Comparison of ENCODE assay signal across 20 cellular contexts in the genomic region with DNA sequence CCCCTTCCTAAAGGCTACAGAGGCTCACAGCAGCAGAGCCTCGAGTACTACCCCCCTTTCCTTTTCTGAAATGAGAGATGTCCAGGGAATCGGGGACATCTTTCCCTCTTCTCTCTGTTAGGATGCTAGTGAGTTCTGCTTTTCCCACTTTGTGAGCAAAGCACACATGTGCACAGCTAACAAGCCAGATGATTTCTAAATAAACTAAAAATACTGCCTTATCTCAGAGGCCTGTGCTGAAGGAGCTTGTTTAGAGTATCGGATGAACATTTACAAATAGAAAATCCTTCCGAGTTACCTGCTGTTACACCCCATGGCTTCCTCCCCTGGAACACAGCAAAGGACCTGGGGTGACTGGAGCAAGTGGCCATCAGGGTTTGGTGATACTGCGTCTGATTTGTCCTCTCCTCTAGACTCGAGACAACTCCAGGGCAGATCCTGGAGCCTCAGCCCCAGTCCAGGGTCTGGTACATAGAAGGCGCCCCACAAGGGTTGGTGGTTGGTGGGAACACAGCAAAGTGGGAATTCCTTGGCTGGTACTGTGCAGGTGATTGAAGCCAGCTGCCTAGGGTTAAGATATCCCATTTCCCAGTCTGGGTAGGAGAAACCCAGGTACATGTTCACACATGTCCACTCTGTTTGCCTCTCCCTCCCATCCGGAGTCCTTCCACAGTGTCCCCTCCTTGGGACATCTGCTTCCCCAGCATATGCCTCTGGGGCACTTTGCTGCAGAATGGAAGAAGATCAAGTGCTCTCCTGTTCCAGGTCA.
DNase-seq lines count a peak whose midpoint lies in the region; ATAC-seq and TF ChIP-seq lines count a peak whose summit lies in the region.
"Had no signal": no experiment of that assay in that cellular context is flagged by ENCODE, and none has a peak within 500 bp of the region (broad histone marks: within the 10 kb centered on the region; RNA-seq: fewer than 3 reads in every experiment).

No MANE protein-coding gene starts in this region.

- H3K9me3 ChIP-seq in gastrocnemius medialis: no peaks in the 10 kb centered on the region
- H3K9me3 ChIP-seq: vagina had no signal

- H3K27ac ChIP-seq in foreskin keratinocyte: no peak overlapping the region
- H3K27ac ChIP-seq in gastrocnemius medialis: peak overlapping the region; percentile 94 to 99 (median 98)
- H3K27ac ChIP-seq: epithelial cell of prostate, hepatocyte, vagina had no signal

- no peaks in the 10 kb centered on the region for H3K36me3 ChIP-seq in gastrocnemius medialis
- H3K36me3 ChIP-seq: vagina had no signal

- TF ChIP-seq CTCF in foreskin keratinocyte (conservative IDR thresholded peaks at IDR 0.05) (no peak), gastrocnemius medialis (IDR thresholded peaks at IDR 0.05 in 4 of 5, conservative IDR thresholded peaks at IDR 0.05 in 1 of 5) (no peak)

- no peaks in the 10 kb centered on the region for H3K4me1 ChIP-seq in foreskin keratinocyte
- H3K4me1 ChIP-seq in gastrocnemius medialis: peaks cover 70 to 76% of the 10 kb centered on the region in 2 donors
- H3K4me1 ChIP-seq: vagina had no signal

- H3K4me3 ChIP-seq in gastrocnemius medialis: peak overlapping the region; percentile 15 to 31 (median 17)
- H3K4me3 ChIP-seq: GM23338, hepatocyte had no signal

- in situ Hi-C loops in gastrocnemius medialis (cut with MboI; ENCODE audit: low sequenced_read_pairs in 4 of 4): no loop called here

- ATAC-seq in foreskin keratinocyte: peak; percentile 20
- ATAC-seq in gastrocnemius medialis: peak; percentile 63 to 71
- ATAC-seq in HG03469 (IDR thresholded peaks at IDR 0.05; ENCODE audit: unreplicated experiment): no peak

- intact Hi-C loops in gastrocnemius medialis (cut with DNase I; ENCODE audit: low total_unique reads): loop anchor here (5.0 to 10.0 kb wide), 2 partner anchors 871 to 963 kb away; no protein-coding TSS in a partner anchor

- DNase-seq in NCI-H146 (lab: John Stamatoyannopoulos, UW) (peak; percentile 71), NCI-H146 treated with DMSO at 0.1 percent for 48 hours (lab: John Stamatoyannopoulos, UW; ENCODE audit: unreplicated experiment) (no peak), NCI-H2196 (lab: John Stamatoyannopoulos, UW; ENCODE audit: unreplicated experiment) (peak; percentile 62), foreskin keratinocyte (no peak), gastrocnemius medialis (peak; percentile 58 to 68), NCI-H82 treated with DMSO at 0.1 percent for 48 hours (lab: John Stamatoyannopoulos, UW; ENCODE audit: unreplicated experiment) (no peak)
- no peak for DNase-seq in stimulated activated CD4-positive, alpha-beta T cell treated with anti-CD3 and anti-CD28 coated beads, Interleukin-2, amount 100 ng/mL, for 24 hours
- DNase-seq: activated CD4-positive, alpha-beta T cell treated with anti-CD3 and anti-CD28 coated beads for 4 hours; activated naive CD8-positive, alpha-beta T cell treated with anti-CD3 and anti-CD28 coated beads, Interleukin-2, amount 10 ng/mL, durations not matched to agents 7 days and 5 days; activated T-cell treated with anti-CD3 and anti-CD28 coated beads, Interleukin-2, amount 50 U/mL, for 48 hours; COR-L47; left cardiac atrium; naive B cell; retina; stimulated activated CD4-positive, alpha-beta T cell treated with anti-CD3 and anti-CD28 coated beads, Interleukin-4, amount 100 ng/mL, for 4 hours had no signal

- H3K27me3 ChIP-seq in foreskin keratinocyte: no peaks in the 10 kb centered on the region
- no peaks in the 10 kb centered on the region for H3K27me3 ChIP-seq in gastrocnemius medialis
- H3K27me3 ChIP-seq: hepatocyte, vagina had no signal

- TF ChIP-seq POLR2A in gastrocnemius medialis (IDR thresholded peaks at IDR 0.05): peak; percentile 68 to 76

Comparison
In these comparisons a context has a peak if more than half of its experiments do, and no peak if none do; other contexts are left out.
1. DNase-seq: peak in NCI-H146 (single experiment), NCI-H2196 (single experiment) and gastrocnemius medialis (2 of 2); none in NCI-H146 treated with DMSO at 0.1 percent for 48 hours (single experiment), foreskin keratinocyte (0 of 2), stimulated activated CD4-positive, alpha-beta T cell treated with anti-CD3 and anti-CD28 coated beads, Interleukin-2, amount 100 ng/mL, for 24 hours (0 of 2) and NCI-H82 treated with DMSO at 0.1 percent for 48 hours (single experiment).